ENCODE assay signal across 1 cellular context in the genomic region with DNA sequence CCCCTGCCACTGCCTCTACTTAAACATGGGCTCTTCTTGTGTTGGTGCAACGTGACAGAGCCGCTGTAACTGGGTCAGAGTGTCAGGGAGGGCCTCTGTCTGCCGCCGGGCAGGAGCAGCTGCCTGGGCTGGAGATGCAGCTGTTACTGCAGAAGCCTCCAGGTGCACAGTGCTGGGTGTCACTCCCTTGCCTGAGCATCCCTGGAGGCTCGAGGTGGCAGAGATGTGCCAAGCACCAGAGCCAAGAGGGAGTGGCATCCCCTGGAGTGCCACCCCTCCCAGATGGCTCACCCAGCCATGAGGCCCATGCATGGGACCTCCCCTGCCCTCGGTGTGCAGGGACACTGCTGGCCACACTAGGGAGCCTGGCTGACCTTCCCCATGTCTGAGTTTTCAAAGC.
TF ChIP-seq lines count a peak whose summit lies in the region.

No MANE protein-coding gene starts in this region.

TF ChIP-seq in GM12878, 131 proteins besides CTCF, POLR2A, EP300 and RAD21 (continued from another document):
- no peak for TF ChIP-seq MYC (IDR thresholded peaks at IDR 0.05; ENCODE audit: insufficient read depth, insufficient read length, insufficient replicate concordance, low read length, severe bottlenecking)
- TF ChIP-seq CEBPB (IDR thresholded peaks at IDR 0.05; ENCODE audit: borderline replicate concordance in 1 of 2, low read depth in 2 of 2, low read length in 2 of 2) = no peak
- TF ChIP-seq, protein P1, sequence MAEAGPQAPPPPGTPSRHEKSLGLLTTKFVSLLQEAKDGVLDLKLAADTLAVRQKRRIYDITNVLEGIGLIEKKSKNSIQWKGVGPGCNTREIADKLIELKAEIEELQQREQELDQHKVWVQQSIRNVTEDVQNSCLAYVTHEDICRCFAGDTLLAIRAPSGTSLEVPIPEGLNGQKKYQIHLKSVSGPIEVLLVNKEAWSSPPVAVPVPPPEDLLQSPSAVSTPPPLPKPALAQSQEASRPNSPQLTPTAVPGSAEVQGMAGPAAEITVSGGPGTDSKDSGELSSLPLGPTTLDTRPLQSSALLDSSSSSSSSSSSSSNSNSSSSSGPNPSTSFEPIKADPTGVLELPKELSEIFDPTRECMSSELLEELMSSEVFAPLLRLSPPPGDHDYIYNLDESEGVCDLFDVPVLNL (IDR thresholded peaks at IDR 0.05; ENCODE audit: low read depth, low read length) = no peak
- TF ChIP-seq LARP7 (IDR thresholded peaks at IDR 0.05) = no peak
- no peak for TF ChIP-seq ZZZ3 (IDR thresholded peaks at IDR 0.05; ENCODE audit: control insufficient read depth, insufficient read length, low read depth)
- TF ChIP-seq, protein P2, sequence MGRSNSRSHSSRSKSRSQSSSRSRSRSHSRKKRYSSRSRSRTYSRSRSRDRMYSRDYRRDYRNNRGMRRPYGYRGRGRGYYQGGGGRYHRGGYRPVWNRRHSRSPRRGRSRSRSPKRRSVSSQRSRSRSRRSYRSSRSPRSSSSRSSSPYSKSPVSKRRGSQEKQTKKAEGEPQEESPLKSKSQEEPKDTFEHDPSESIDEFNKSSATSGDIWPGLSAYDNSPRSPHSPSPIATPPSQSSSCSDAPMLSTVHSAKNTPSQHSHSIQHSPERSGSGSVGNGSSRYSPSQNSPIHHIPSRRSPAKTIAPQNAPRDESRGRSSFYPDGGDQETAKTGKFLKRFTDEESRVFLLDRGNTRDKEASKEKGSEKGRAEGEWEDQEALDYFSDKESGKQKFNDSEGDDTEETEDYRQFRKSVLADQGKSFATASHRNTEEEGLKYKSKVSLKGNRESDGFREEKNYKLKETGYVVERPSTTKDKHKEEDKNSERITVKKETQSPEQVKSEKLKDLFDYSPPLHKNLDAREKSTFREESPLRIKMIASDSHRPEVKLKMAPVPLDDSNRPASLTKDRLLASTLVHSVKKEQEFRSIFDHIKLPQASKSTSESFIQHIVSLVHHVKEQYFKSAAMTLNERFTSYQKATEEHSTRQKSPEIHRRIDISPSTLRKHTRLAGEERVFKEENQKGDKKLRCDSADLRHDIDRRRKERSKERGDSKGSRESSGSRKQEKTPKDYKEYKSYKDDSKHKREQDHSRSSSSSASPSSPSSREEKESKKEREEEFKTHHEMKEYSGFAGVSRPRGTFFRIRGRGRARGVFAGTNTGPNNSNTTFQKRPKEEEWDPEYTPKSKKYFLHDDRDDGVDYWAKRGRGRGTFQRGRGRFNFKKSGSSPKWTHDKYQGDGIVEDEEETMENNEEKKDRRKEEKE (IDR thresholded peaks at IDR 0.05) = no peak
- TF ChIP-seq, protein P3, sequence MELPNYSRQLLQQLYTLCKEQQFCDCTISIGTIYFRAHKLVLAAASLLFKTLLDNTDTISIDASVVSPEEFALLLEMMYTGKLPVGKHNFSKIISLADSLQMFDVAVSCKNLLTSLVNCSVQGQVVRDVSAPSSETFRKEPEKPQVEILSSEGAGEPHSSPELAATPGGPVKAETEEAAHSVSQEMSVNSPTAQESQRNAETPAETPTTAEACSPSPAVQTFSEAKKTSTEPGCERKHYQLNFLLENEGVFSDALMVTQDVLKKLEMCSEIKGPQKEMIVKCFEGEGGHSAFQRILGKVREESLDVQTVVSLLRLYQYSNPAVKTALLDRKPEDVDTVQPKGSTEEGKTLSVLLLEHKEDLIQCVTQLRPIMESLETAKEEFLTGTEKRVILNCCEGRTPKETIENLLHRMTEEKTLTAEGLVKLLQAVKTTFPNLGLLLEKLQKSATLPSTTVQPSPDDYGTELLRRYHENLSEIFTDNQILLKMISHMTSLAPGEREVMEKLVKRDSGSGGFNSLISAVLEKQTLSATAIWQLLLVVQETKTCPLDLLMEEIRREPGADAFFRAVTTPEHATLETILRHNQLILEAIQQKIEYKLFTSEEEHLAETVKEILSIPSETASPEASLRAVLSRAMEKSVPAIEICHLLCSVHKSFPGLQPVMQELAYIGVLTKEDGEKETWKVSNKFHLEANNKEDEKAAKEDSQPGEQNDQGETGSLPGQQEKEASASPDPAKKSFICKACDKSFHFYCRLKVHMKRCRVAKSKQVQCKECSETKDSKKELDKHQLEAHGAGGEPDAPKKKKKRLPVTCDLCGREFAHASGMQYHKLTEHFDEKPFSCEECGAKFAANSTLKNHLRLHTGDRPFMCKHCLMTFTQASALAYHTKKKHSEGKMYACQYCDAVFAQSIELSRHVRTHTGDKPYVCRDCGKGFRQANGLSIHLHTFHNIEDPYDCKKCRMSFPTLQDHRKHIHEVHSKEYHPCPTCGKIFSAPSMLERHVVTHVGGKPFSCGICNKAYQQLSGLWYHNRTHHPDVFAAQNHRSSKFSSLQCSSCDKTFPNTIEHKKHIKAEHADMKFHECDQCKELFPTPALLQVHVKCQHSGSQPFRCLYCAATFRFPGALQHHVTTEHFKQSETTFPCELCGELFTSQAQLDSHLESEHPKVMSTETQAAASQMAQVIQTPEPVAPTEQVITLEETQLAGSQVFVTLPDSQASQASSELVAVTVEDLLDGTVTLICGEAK (IDR thresholded peaks at IDR 0.05; ENCODE audit: borderline replicate concordance) = no peak
- no peak for TF ChIP-seq BMI1 (IDR thresholded peaks at IDR 0.05; ENCODE audit: borderline replicate concordance)
- no peak for TF ChIP-seq NFYA (IDR thresholded peaks at IDR 0.05; ENCODE audit: borderline replicate concordance, low read depth, low read length)
- TF ChIP-seq FOXK2 (IDR thresholded peaks at IDR 0.05) = no peak
- TF ChIP-seq, protein P4, sequence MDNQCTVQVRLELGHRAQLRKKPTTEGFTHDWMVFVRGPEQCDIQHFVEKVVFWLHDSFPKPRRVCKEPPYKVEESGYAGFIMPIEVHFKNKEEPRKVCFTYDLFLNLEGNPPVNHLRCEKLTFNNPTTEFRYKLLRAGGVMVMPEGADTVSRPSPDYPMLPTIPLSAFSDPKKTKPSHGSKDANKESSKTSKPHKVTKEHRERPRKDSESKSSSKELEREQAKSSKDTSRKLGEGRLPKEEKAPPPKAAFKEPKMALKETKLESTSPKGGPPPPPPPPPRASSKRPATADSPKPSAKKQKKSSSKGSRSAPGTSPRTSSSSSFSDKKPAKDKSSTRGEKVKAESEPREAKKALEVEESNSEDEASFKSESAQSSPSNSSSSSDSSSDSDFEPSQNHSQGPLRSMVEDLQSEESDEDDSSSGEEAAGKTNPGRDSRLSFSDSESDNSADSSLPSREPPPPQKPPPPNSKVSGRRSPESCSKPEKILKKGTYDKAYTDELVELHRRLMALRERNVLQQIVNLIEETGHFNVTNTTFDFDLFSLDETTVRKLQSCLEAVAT (IDR thresholded peaks at IDR 0.05) = no peak
